ENCODE assay signal across 2 cellular contexts in genomic region chr1:213123087-213123486, GRCh38.
TF ChIP-seq lines count a peak whose summit lies in the region.

No MANE protein-coding gene starts in this region.

TF ChIP-seq in HCT116, 20 proteins besides CTCF, POLR2A, EP300 and RAD21:
- TF ChIP-seq TCF7L2 (IDR thresholded peaks at IDR 0.05; ENCODE audit: borderline replicate concordance, extremely low read depth, insufficient read depth, insufficient read length) (no peak), ZFX (IDR thresholded peaks at IDR 0.05) (no peak), YY1 (IDR thresholded peaks at IDR 0.05; ENCODE audit: extremely low read depth, insufficient replicate concordance, low read depth, low read length) (no peak), SIN3A (IDR thresholded peaks at IDR 0.05; ENCODE audit: low read depth) (no peak), REST (IDR thresholded peaks at IDR 0.05; ENCODE audit: low read depth) (no peak), CBX3 (IDR thresholded peaks at IDR 0.05; ENCODE audit: low read depth) (no peak), POLR2AphosphoS5 (IDR thresholded peaks at IDR 0.05; ENCODE audit: low read depth, low read length) (no peak), JUND (IDR thresholded peaks at IDR 0.05) (no peak), ATF3 (IDR thresholded peaks at IDR 0.05) (no peak), EZH2phosphoT487 (IDR thresholded peaks at IDR 0.05; ENCODE audit: borderline replicate concordance) (no peak), MAX (IDR thresholded peaks at IDR 0.05) (no peak), SRF (IDR thresholded peaks at IDR 0.05; ENCODE audit: low read depth) (no peak)
TF ChIP-seq in HCT116: peak in this region for 0.

TF ChIP-seq in endothelial cell of umbilical vein, 7 proteins besides CTCF, POLR2A, EP300 and RAD21:
- TF ChIP-seq EZH2 (IDR thresholded peaks at IDR 0.05; ENCODE audit: borderline replicate concordance, low read depth, low read length, severe bottlenecking) (no peak), GATA2 (IDR thresholded peaks at IDR 0.05; ENCODE audit: insufficient read depth, insufficient read length, low read depth, low read length) (no peak), FOS (IDR thresholded peaks at IDR 0.05; ENCODE audit: borderline replicate concordance, insufficient read depth, low read length) (no peak), MAX (IDR thresholded peaks at IDR 0.05; ENCODE audit: insufficient read depth, insufficient read length) (no peak), MYC (IDR thresholded peaks at IDR 0.05; ENCODE audit: low read depth, low read length) (no peak), POLR2AphosphoS5 (IDR thresholded peaks at IDR 0.05; ENCODE audit: insufficient read depth, low read depth, low read length) (no peak), JUN (IDR thresholded peaks at IDR 0.05; ENCODE audit: borderline replicate concordance, insufficient read depth, insufficient read length, low read depth) (no peak)
